1 cellular context compared by ENCODE assay signal in genomic region chr11:111446404-111447152, GRCh38.
TF ChIP-seq lines count a peak whose summit lies in the region.

No MANE protein-coding gene starts in this region.

TF ChIP-seq in GM12878, 131 proteins besides CTCF, POLR2A, EP300 and RAD21 (continued from another document):
- TF ChIP-seq PRDM15 (CRISPR knock-in tag; IDR thresholded peaks at IDR 0.05) (no peak), ETV6 (conservative IDR thresholded peaks at IDR 0.05 in 1 of 2, IDR thresholded peaks at IDR 0.05 in 1 of 2; ENCODE audit: borderline replicate concordance in 1 of 2, low read depth in 1 of 2) (peak in 1 of 2 experiments; percentile 83; a peak in 2 of 4 replicates), DPF2 (IDR thresholded peaks at IDR 0.05) (no peak), ZNF207 (IDR thresholded peaks at IDR 0.05; ENCODE audit: borderline replicate concordance) (0 out of 2 replicates have a peak, but pooled peaks have one; percentile 37), NR2C2 (IDR thresholded peaks at IDR 0.05; ENCODE audit: borderline replicate concordance, control insufficient read depth, insufficient read length, low read depth) (no peak), YY1 (IDR thresholded peaks at IDR 0.05; ENCODE audit: low read depth, low read length) (peak; percentile 76), CEBPB (IDR thresholded peaks at IDR 0.05; ENCODE audit: borderline replicate concordance in 1 of 2, low read depth in 2 of 2, low read length in 2 of 2) (no peak), IRF5 (IDR thresholded peaks at IDR 0.05; ENCODE audit: borderline replicate concordance) (no peak), NR2F1 (conservative IDR thresholded peaks at IDR 0.05) (no peak), ZNF592 (IDR thresholded peaks at IDR 0.05) (no peak), RB1 (IDR thresholded peaks at IDR 0.05; ENCODE audit: borderline replicate concordance) (no peak), CBX3 (IDR thresholded peaks at IDR 0.05; ENCODE audit: borderline replicate concordance, low read depth) (no peak), CHD4 (IDR thresholded peaks at IDR 0.05) (no peak), E2F4 (IDR thresholded peaks at IDR 0.05; ENCODE audit: low read depth, low read length) (no peak), REST (IDR thresholded peaks at IDR 0.05; ENCODE audit: low read depth, low read length) (no peak), POU2F2 (IDR thresholded peaks at IDR 0.05; ENCODE audit: borderline replicate concordance, low read depth, low read length) (peak; percentile 69; the same call in 1 of the 3 replicates), TCF7 (IDR thresholded peaks at IDR 0.05; ENCODE audit: borderline replicate concordance) (no peak), JUND (IDR thresholded peaks at IDR 0.05; ENCODE audit: low read depth, low read length) (no peak), MYB (IDR thresholded peaks at IDR 0.05; ENCODE audit: borderline replicate concordance, low read depth, low read length) (no peak), NBN (IDR thresholded peaks at IDR 0.05) (peak; percentile 95), FOXM1 (IDR thresholded peaks at IDR 0.05; ENCODE audit: low read depth, low read length) (no peak), RELA (IDR thresholded peaks at IDR 0.05; ENCODE audit: borderline replicate concordance, partially characterized antibody) (peak; percentile 37), EZH2 (IDR thresholded peaks at IDR 0.05; ENCODE audit: borderline replicate concordance, control insufficient read depth, low read depth, low read length) (no peak), HCFC1 (IDR thresholded peaks at IDR 0.05; ENCODE audit: low read length) (no peak), BCLAF1 (IDR thresholded peaks at IDR 0.05) (no peak), CHD2 (IDR thresholded peaks at IDR 0.05; ENCODE audit: borderline replicate concordance, low read depth, low read length) (no peak), GATAD2B (conservative IDR thresholded peaks at IDR 0.05; ENCODE audit: low read depth) (no peak), KDM1A (IDR thresholded peaks at IDR 0.05; ENCODE audit: borderline replicate concordance) (no peak), BCL11A (IDR thresholded peaks at IDR 0.05; ENCODE audit: low read depth, low read length) (no peak), MEF2B (IDR thresholded peaks at IDR 0.05; ENCODE audit: partially characterized antibody, poor library complexity, severe bottlenecking) (no peak), RFX5 (IDR thresholded peaks at IDR 0.05; ENCODE audit: low read depth, low read length) (no peak), IRF3 (IDR thresholded peaks at IDR 0.05) (no peak), CBX5 (IDR thresholded peaks at IDR 0.05; ENCODE audit: low read depth) (no peak), ASH2L (IDR thresholded peaks at IDR 0.05; ENCODE audit: borderline replicate concordance, low read depth) (no peak), NFIC (IDR thresholded peaks at IDR 0.05; ENCODE audit: low read depth, low read length) (no peak), ZNF274 (IDR thresholded peaks at IDR 0.05; ENCODE audit: insufficient read depth, insufficient read length) (no peak)
